Comparison of ENCODE assay signal across 12 cellular contexts in the genomic region with DNA sequence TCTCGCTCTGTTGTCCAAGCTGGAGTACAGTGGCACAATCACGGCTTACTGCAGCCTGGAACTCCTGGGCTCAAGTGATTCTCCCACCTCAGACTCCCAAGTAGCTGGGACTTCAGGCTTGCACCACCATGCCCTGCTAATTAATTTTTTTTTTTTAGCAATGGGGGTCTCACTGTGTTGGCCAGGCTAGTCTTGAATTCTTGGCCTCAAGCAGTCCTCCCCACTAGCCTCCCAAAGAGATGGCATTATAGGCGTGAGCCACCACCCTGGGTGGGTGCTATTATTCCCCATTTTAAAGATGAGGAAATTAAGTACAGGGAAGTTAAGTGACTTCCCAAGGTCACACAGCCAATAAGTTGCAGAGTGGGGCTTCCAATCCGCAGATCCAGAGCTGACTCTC. TPM values are rescaled to one million over a fixed set of nuclear protein-coding genes. Genes with fewer than 3 reads are reported as not detected.
A peak's percentile ranks its signal among the peaks of the same experiment; 100 is the strongest.
DNase-seq lines count a peak whose midpoint lies in the region; ATAC-seq and TF ChIP-seq lines count a peak whose summit lies in the region.
"Had no signal": no experiment of that assay in that cellular context is flagged by ENCODE, and none has a peak within 500 bp of the region (broad histone marks: within the 10 kb centered on the region; RNA-seq: fewer than 3 reads in every experiment).

No MANE protein-coding gene starts in this region.

- ATAC-seq in activated T-cell treated with anti-CD3 and anti-CD28 coated beads, Interleukin-2, amount 50 U/mL, for 72 hours (replicated peaks in 1 of 2): no peak
- ATAC-seq in T-cell (replicated peaks in 1 of 4) (no peak), foreskin keratinocyte (no peak)
- no peak for ATAC-seq in stimulated activated effector memory CD8-positive, alpha-beta T cell treated with anti-CD3 and anti-CD28 coated beads, Interleukin-12 subunit alpha, Interleukin-12 subunit beta, amount 100 ng/mL, for 72 hours

- peaks cover 9% of the 10 kb centered on the region for H3K4me1 ChIP-seq in foreskin keratinocyte

- H3K27me3 ChIP-seq in foreskin keratinocyte: no peaks in the 10 kb centered on the region
- H3K27me3 ChIP-seq: left lung, Peyer's patch had no signal

- H3K36me3 Mint-ChIP-seq in activated T-cell treated with anti-CD3 and anti-CD28 coated beads, Interleukin-2, amount 50 U/mL, for 72 hours (ENCODE audit: insufficient read depth in 2 of 2): peaks cover 2 to 18% of the 10 kb centered on the region in 2 donors
- peaks cover 29% of the 10 kb centered on the region for H3K36me3 Mint-ChIP-seq in T-cell
- peaks cover 0 to 8% (median 0%) of the 10 kb centered on the region in 3 donors for H3K36me3 Mint-ChIP-seq in immature natural killer cell
- H3K36me3 Mint-ChIP-seq in stimulated activated effector memory CD8-positive, alpha-beta T cell treated with anti-CD3 and anti-CD28 coated beads, Interleukin-12 subunit alpha, Interleukin-12 subunit beta, amount 100 ng/mL, for 72 hours: peaks cover 25% of the 10 kb centered on the region

- H3K27ac ChIP-seq in foreskin keratinocyte: no peak overlapping the region

- DNase-seq in activated T-cell treated with anti-CD3 and anti-CD28 coated beads, Interleukin-2, amount 50 U/mL, for 72 hours: no peak
- DNase-seq in activated T-cell treated with anti-CD3 and anti-CD28 coated beads, Interleukin-2, amount 50 U/mL, for 48 hours: no peak
- DNase-seq in T-cell (no peak), immature natural killer cell (no peak), glomerular visceral epithelial cell (ENCODE audit: extremely low spot score) (no peak), NCI-H69 (lab: John Stamatoyannopoulos, UW) (no peak), foreskin keratinocyte (no peak)
- no peak for DNase-seq in stimulated activated effector memory CD8-positive, alpha-beta T cell treated with anti-CD3 and anti-CD28 coated beads, Interleukin-12 subunit alpha, Interleukin-12 subunit beta, amount 100 ng/mL, for 72 hours (ENCODE audit: low spot score in 2 of 2)
- DNase-seq: activated CD4-positive, alpha-beta T cell treated with anti-CD3 and anti-CD28 coated beads for 1 hour; left lung; NCI-H187 treated with DMSO at 0.1 percent for 48 hours; Peyer's patch had no signal

- peaks cover 18% of the 10 kb centered on the region for H3K4me1 Mint-ChIP-seq in activated T-cell treated with anti-CD3 and anti-CD28 coated beads, Interleukin-2, amount 50 U/mL, for 72 hours (ENCODE audit: low read depth)
- H3K4me1 Mint-ChIP-seq in T-cell: peaks cover 66 to 72% (median 67%) of the 10 kb centered on the region in 3 donors
- peaks cover 53 to 72% of the 10 kb centered on the region in 2 donors for H3K4me1 Mint-ChIP-seq in immature natural killer cell
- H3K4me1 Mint-ChIP-seq in stimulated activated effector memory CD8-positive, alpha-beta T cell treated with anti-CD3 and anti-CD28 coated beads, Interleukin-12 subunit alpha, Interleukin-12 subunit beta, amount 100 ng/mL, for 72 hours: peaks cover 40% of the 10 kb centered on the region

- H3K27me3 Mint-ChIP-seq in activated T-cell treated with anti-CD3 and anti-CD28 coated beads, Interleukin-2, amount 50 U/mL, for 72 hours (ENCODE audit: low read depth): no peaks in the 10 kb centered on the region
- H3K27me3 Mint-ChIP-seq in T-cell (no peaks in the 10 kb centered on the region), immature natural killer cell (ENCODE audit: low read depth in 3 of 3) (peaks cover 1 to 16% (median 4%) of the 10 kb centered on the region in 3 donors)

- CTCF ChIA-PET in T-cell (lab: Charles Lee): interaction anchor here (0.6 to 2.7 kb wide), 4 partner anchors 121 to 577 kb away, joined by 4 to 12 read pairs (median 6); a partner anchor contains a TSS

- peak overlapping the region; percentile 80 to 97 for H3K4me3 Mint-ChIP-seq in activated T-cell treated with anti-CD3 and anti-CD28 coated beads, Interleukin-2, amount 50 U/mL, for 72 hours
- H3K4me3 Mint-ChIP-seq in T-cell (peak overlapping the region; percentile 89 to 96 (median 91)), immature natural killer cell (peak overlapping the region; percentile 88 to 96 (median 93))
- H3K4me3 Mint-ChIP-seq in stimulated activated effector memory CD8-positive, alpha-beta T cell treated with anti-CD3 and anti-CD28 coated beads, Interleukin-12 subunit alpha, Interleukin-12 subunit beta, amount 100 ng/mL, for 72 hours: peak overlapping the region; percentile 88

- H3K27ac Mint-ChIP-seq in activated T-cell treated with anti-CD3 and anti-CD28 coated beads, Interleukin-2, amount 50 U/mL, for 72 hours: peak overlapping the region; percentile 41
- H3K27ac Mint-ChIP-seq in T-cell: peak overlapping the region in 1 of 2 donors; percentile 88
- peak overlapping the region; percentile 76 to 97 (median 92) for H3K27ac Mint-ChIP-seq in immature natural killer cell
- peak overlapping the region; percentile 98 for H3K27ac Mint-ChIP-seq in stimulated activated effector memory CD8-positive, alpha-beta T cell treated with anti-CD3 and anti-CD28 coated beads, Interleukin-12 subunit alpha, Interleukin-12 subunit beta, amount 100 ng/mL, for 72 hours

- H3K9me3 Mint-ChIP-seq in activated T-cell treated with anti-CD3 and anti-CD28 coated beads, Interleukin-2, amount 50 U/mL, for 72 hours: no peaks in the 10 kb centered on the region
- no peaks in the 10 kb centered on the region for H3K9me3 Mint-ChIP-seq in T-cell
- H3K9me3 Mint-ChIP-seq in immature natural killer cell: no peaks in the 10 kb centered on the region
- no peaks in the 10 kb centered on the region for H3K9me3 Mint-ChIP-seq in stimulated activated effector memory CD8-positive, alpha-beta T cell treated with anti-CD3 and anti-CD28 coated beads, Interleukin-12 subunit alpha, Interleukin-12 subunit beta, amount 100 ng/mL, for 72 hours

- POLR2A ChIA-PET in T-cell (lab: Charles Lee): interaction anchor here in 1 of 2 donors (1.1 kb wide), 1 partner anchor 292 kb away, joined by 3 read pairs; a partner anchor contains a TSS

- TF ChIP-seq CTCF in foreskin keratinocyte (conservative IDR thresholded peaks at IDR 0.05): no peak

RNA-seq across cellular contexts. Expression of a gene that starts 1.7 kb away (rescaled TPM):
- total RNA-seq in activated T-cell treated with anti-CD3 and anti-CD28 coated beads, Interleukin-2, amount 50 U/mL, for 72 hours: 100 to 1,000 TPM; 121 to 138 TPM
- total RNA-seq in T-cell (10 to 100 TPM; 49.3 to 56.3 (median 52.6) TPM), foreskin keratinocyte (34.0 and 39.3 TPM in 2 replicates)
- polyA plus RNA-seq in immature natural killer cell (10 to 100 TPM; 49.5 to 78.0 (median 60.6) TPM), foreskin keratinocyte (9.2 and 13.2 TPM in 2 replicates)

RNA-seq across cellular contexts. Expression of a gene that starts 47.8 kb away (rescaled TPM):
- 10 to 100 TPM; 65.0 to 69.8 TPM for total RNA-seq in activated T-cell treated with anti-CD3 and anti-CD28 coated beads, Interleukin-2, amount 50 U/mL, for 72 hours
- total RNA-seq in T-cell (10 to 100 TPM; 28.8 to 44.9 (median 35.0) TPM), foreskin keratinocyte (71.1 and 74.7 TPM in 2 replicates)
- polyA plus RNA-seq in immature natural killer cell (10 to 100 TPM; 28.4 to 30.3 (median 29.4) TPM), foreskin keratinocyte (44.2 and 52.1 TPM in 2 replicates)
